In genomic region chr6:100618349-100618671, GRCh38 we compare ENCODE assay signal across 21 cellular contexts.
"Had no signal": no experiment of that assay in that cellular context is flagged by ENCODE, and none has a peak within 500 bp of the region (broad histone marks: within the 10 kb centered on the region; RNA-seq: fewer than 3 reads in every experiment).

No MANE protein-coding gene starts in this region.

- DNase-seq: activated CD4-positive, alpha-beta T cell treated with anti-CD3 and anti-CD28 coated beads, Interleukin-2, amount 10 ng/mL, durations not matched to agents 7 days and 5 days; activated CD4-positive, CD25-positive, alpha-beta regulatory T cell treated with anti-CD3 and anti-CD28 coated beads, Interleukin-2, amount 50 U/mL, for 72 hours; activated CD8-positive, alpha-beta T cell treated with anti-CD3 and anti-CD28 coated beads, Interleukin-2, amount 10 ng/mL, durations not matched to agents 7 days and 5 days; activated naive CD4-positive, alpha-beta T cell treated with Interleukin-2 at 50 U/mL for 16 hours; activated naive CD8-positive, alpha-beta T cell treated with anti-CD3 and anti-CD28 coated beads, Interleukin-2, amount 10 ng/mL, durations not matched to agents 7 days and 5 days; body of pancreas; dermis blood vessel endothelial cell; effector CD8-positive, alpha-beta T cell; foreskin melanocyte; immature natural killer cell; kidney glomerular epithelial cell; left ventricle myocardium inferior; naive thymus-derived CD4-positive, alpha-beta T cell; posterior cingulate gyrus; stimulated activated CD4-positive, alpha-beta T cell treated with anti-CD3 and anti-CD28 coated beads, Interleukin-2, amount 100 ng/mL, for 48 hours; stimulated activated naive CD4-positive, alpha-beta T cell treated with Interleukin-2 at 50 U/mL for 16 hours; SW 1271; T-helper 17 cell; upper lobe of left lung had no signal

- H3K9me3 ChIP-seq: body of pancreas, upper lobe of left lung had no signal

- H3K4me3 ChIP-seq: body of pancreas, hepatocyte, left ventricle myocardium inferior, neural progenitor cell, upper lobe of left lung had no signal

- H3K4me1 ChIP-seq: body of pancreas, left ventricle myocardium inferior, neural progenitor cell, upper lobe of left lung had no signal

- H3K4me2 ChIP-seq: hepatocyte, neural progenitor cell had no signal

- H3K27ac ChIP-seq: body of pancreas, hepatocyte, left ventricle myocardium inferior, neural progenitor cell, upper lobe of left lung had no signal

- H2AFZ ChIP-seq: hepatocyte, neural progenitor cell had no signal

- H3K27me3 ChIP-seq: body of pancreas, hepatocyte, neural progenitor cell, upper lobe of left lung had no signal

- H3K9ac ChIP-seq: neural progenitor cell had no signal

- H3K79me2 ChIP-seq: hepatocyte had no signal

- ATAC-seq: activated CD8-positive, alpha-beta T cell treated with anti-CD3 and anti-CD28 coated beads, Interleukin-2, amount 10 ng/mL, durations not matched to agents 7 days and 5 days; body of pancreas; T-helper 17 cell had no signal
